ENCODE assay signal across 26 cellular contexts in genomic region chr2:162478721-162479129, GRCh38.
DNase-seq lines count a peak whose midpoint lies in the region; ATAC-seq, FAIRE-seq and TF ChIP-seq lines count a peak whose summit lies in the region.
"Had no signal": no experiment of that assay in that cellular context is flagged by ENCODE, and none has a peak within 500 bp of the region (broad histone marks: within the 10 kb centered on the region; RNA-seq: fewer than 3 reads in every experiment).

No MANE protein-coding gene starts in this region.

- DNase-seq in left cardiac atrium (no peak), cardiac septum (ENCODE audit: low spot score) (no peak), bronchial epithelial cell (ENCODE audit: low read depth) (peak; percentile 95), mesothelial cell of epicardium (ENCODE audit: low spot score in 2 of 2, unreplicated experiment in 2 of 2) (no peak), Peyer's patch (no peak), NCI-H1048 (lab: John Stamatoyannopoulos, UW) (no peak), cerebellar nuclear complex (lab: John Stamatoyannopoulos, UW) (no peak)
- no peak for DNase-seq in effector memory CD8-positive, alpha-beta T cell
- DNase-seq: 8988T; activated CD4-positive, alpha-beta T cell treated with anti-CD3 and anti-CD28 coated beads for 4 hours; activated naive CD8-positive, alpha-beta T cell treated with anti-CD3 and anti-CD28 coated beads for 36 hours; DMS79 treated with DMSO at 0.1 percent for 48 hours; esophagus squamous epithelium; left colon; midbrain; NCI-H1417 treated with DMSO at 0.1 percent for 48 hours; NCI-H526; SHP77 treated with DMSO at 0.1 percent for 48 hours; stimulated activated CD4-positive, alpha-beta T cell treated with anti-CD3 and anti-CD28 coated beads, Interleukin-2, amount 100 ng/mL, for 24 hours; stimulated activated naive CD8-positive, alpha-beta T cell treated with anti-CD3 and anti-CD28 coated beads, Interleukin-15, Interleukin-2, amounts not matched to agents 100 U/mL and 50 U/mL, for 24 hours had no signal

- intact Hi-C loops in left cardiac atrium (cut with DNase I) (no loop called here), cardiac septum (cut with DNase I) (no loop called here)

- peak overlapping the region; percentile 52 for H3K27ac Mint-ChIP-seq in mesothelial cell of epicardium
- no peak overlapping the region for H3K27ac Mint-ChIP-seq in effector memory CD8-positive, alpha-beta T cell
- H3K27ac Mint-ChIP-seq: activated naive CD8-positive, alpha-beta T cell treated with anti-CD3 and anti-CD28 coated beads for 36 hours; B cell had no signal

- no peaks in the 10 kb centered on the region for H3K9me3 Mint-ChIP-seq in mesothelial cell of epicardium
- peaks cover 0 to 2% of the 10 kb centered on the region in 2 donors for H3K9me3 Mint-ChIP-seq in effector memory CD8-positive, alpha-beta T cell
- H3K9me3 Mint-ChIP-seq: activated naive CD8-positive, alpha-beta T cell treated with anti-CD3 and anti-CD28 coated beads for 36 hours had no signal

- no peaks in the 10 kb centered on the region for H3K27me3 ChIP-seq in bronchial epithelial cell (ENCODE audit: control insufficient read depth, insufficient read depth, low read length)
- H3K27me3 ChIP-seq in Peyer's patch, result no peaks in the 10 kb centered on the region
- H3K27me3 ChIP-seq: tibial nerve had no signal

- H3K4me1 ChIP-seq in Peyer's patch, result no peaks in the 10 kb centered on the region
- H3K4me1 ChIP-seq: prostate gland, tibial nerve had no signal

- ATAC-seq in left cardiac atrium, result peak; percentile 15 to 83
- ATAC-seq in effector memory CD8-positive, alpha-beta T cell (replicated peaks), result no peak
- ATAC-seq: HCT116; left colon; stimulated activated naive CD8-positive, alpha-beta T cell treated with anti-CD3 and anti-CD28 coated beads, Interleukin-15, Interleukin-2, amounts not matched to agents 100 U/mL and 50 U/mL, for 24 hours had no signal

- no peaks in the 10 kb centered on the region for H3K36me3 Mint-ChIP-seq in mesothelial cell of epicardium
- no peaks in the 10 kb centered on the region for H3K36me3 Mint-ChIP-seq in effector memory CD8-positive, alpha-beta T cell (ENCODE audit: insufficient read depth)
- H3K36me3 Mint-ChIP-seq: activated naive CD8-positive, alpha-beta T cell treated with anti-CD3 and anti-CD28 coated beads for 36 hours had no signal

- no peak overlapping the region for H3K27ac ChIP-seq in Peyer's patch
- H3K27ac ChIP-seq: esophagus squamous epithelium, prostate gland, skin epidermis, tibial nerve had no signal

- H3K4me3 Mint-ChIP-seq in mesothelial cell of epicardium, result no peak overlapping the region
- H3K4me3 Mint-ChIP-seq in effector memory CD8-positive, alpha-beta T cell, result no peak overlapping the region
- H3K4me3 Mint-ChIP-seq: activated naive CD8-positive, alpha-beta T cell treated with anti-CD3 and anti-CD28 coated beads for 36 hours; B cell had no signal

- H3K4me1 Mint-ChIP-seq in mesothelial cell of epicardium, result peaks cover 22% of the 10 kb centered on the region
- H3K4me1 Mint-ChIP-seq in effector memory CD8-positive, alpha-beta T cell (ENCODE audit: low read depth in 2 of 2), result no peaks in the 10 kb centered on the region
- H3K4me1 Mint-ChIP-seq: activated naive CD8-positive, alpha-beta T cell treated with anti-CD3 and anti-CD28 coated beads for 36 hours; B cell had no signal

- FAIRE-seq in bronchial epithelial cell (lab: Jason Lieb, UNC), result no peak
- FAIRE-seq: TTC549 had no signal

- peaks cover 5% of the 10 kb centered on the region for H3K27me3 Mint-ChIP-seq in mesothelial cell of epicardium (ENCODE audit: low read depth)
- H3K27me3 Mint-ChIP-seq in effector memory CD8-positive, alpha-beta T cell, result no peaks in the 10 kb centered on the region
- H3K27me3 Mint-ChIP-seq: B cell had no signal

- TF ChIP-seq POLR2A in Peyer's patch (IDR thresholded peaks at IDR 0.05), result no peak

- H3K9me3 ChIP-seq in Peyer's patch, result no peaks in the 10 kb centered on the region
- H3K9me3 ChIP-seq: esophagus squamous epithelium, prostate gland, tibial nerve had no signal

- TF ChIP-seq CTCF in bronchial epithelial cell (IDR thresholded peaks at IDR 0.05; ENCODE audit: insufficient read depth, low read length, severe bottlenecking) (no peak), mesothelial cell of epicardium (IDR thresholded peaks at IDR 0.05; ENCODE audit: unreplicated experiment) (no peak), Peyer's patch (IDR thresholded peaks at IDR 0.05) (no peak)

- no peaks in the 10 kb centered on the region for H3K36me3 ChIP-seq in bronchial epithelial cell (ENCODE audit: control insufficient read depth, insufficient read depth, low read length)
- no peaks in the 10 kb centered on the region for H3K36me3 ChIP-seq in Peyer's patch
- H3K36me3 ChIP-seq: esophagus squamous epithelium, prostate gland, tibial nerve had no signal

- H3K4me3 ChIP-seq in bronchial epithelial cell (ENCODE audit: low read depth, low read length) (no peak overlapping the region), Peyer's patch (no peak overlapping the region)
- H3K4me3 ChIP-seq: esophagus squamous epithelium, prostate gland, skin epidermis, tibial nerve had no signal
